ENCODE assay signal across 1 cellular context in the genomic region with DNA sequence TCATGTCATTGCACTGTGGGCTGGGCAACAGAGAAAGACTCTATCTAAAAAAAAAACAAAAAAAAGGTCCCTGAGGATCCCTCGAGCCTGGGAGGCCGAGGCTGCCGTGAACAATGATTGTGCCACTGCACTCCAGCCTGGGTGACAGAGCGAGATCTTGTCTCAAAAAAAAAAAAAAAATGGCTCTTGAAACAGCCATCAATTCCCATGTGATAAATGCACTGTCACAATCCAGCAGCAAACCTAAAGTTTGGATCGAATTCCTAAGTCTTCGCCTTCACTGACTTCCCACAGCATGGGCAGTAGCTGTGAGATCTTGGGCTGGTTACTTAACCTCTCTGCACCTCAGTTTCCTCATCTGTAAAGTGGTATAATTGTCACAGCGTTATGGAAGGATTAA.
TF ChIP-seq lines count a peak whose summit lies in the region.

No MANE protein-coding gene starts in this region.

TF ChIP-seq in K562, 482 proteins besides CTCF, POLR2A, EP300 and RAD21 (continued from another document and continues in another):
- TF ChIP-seq, protein P1, sequence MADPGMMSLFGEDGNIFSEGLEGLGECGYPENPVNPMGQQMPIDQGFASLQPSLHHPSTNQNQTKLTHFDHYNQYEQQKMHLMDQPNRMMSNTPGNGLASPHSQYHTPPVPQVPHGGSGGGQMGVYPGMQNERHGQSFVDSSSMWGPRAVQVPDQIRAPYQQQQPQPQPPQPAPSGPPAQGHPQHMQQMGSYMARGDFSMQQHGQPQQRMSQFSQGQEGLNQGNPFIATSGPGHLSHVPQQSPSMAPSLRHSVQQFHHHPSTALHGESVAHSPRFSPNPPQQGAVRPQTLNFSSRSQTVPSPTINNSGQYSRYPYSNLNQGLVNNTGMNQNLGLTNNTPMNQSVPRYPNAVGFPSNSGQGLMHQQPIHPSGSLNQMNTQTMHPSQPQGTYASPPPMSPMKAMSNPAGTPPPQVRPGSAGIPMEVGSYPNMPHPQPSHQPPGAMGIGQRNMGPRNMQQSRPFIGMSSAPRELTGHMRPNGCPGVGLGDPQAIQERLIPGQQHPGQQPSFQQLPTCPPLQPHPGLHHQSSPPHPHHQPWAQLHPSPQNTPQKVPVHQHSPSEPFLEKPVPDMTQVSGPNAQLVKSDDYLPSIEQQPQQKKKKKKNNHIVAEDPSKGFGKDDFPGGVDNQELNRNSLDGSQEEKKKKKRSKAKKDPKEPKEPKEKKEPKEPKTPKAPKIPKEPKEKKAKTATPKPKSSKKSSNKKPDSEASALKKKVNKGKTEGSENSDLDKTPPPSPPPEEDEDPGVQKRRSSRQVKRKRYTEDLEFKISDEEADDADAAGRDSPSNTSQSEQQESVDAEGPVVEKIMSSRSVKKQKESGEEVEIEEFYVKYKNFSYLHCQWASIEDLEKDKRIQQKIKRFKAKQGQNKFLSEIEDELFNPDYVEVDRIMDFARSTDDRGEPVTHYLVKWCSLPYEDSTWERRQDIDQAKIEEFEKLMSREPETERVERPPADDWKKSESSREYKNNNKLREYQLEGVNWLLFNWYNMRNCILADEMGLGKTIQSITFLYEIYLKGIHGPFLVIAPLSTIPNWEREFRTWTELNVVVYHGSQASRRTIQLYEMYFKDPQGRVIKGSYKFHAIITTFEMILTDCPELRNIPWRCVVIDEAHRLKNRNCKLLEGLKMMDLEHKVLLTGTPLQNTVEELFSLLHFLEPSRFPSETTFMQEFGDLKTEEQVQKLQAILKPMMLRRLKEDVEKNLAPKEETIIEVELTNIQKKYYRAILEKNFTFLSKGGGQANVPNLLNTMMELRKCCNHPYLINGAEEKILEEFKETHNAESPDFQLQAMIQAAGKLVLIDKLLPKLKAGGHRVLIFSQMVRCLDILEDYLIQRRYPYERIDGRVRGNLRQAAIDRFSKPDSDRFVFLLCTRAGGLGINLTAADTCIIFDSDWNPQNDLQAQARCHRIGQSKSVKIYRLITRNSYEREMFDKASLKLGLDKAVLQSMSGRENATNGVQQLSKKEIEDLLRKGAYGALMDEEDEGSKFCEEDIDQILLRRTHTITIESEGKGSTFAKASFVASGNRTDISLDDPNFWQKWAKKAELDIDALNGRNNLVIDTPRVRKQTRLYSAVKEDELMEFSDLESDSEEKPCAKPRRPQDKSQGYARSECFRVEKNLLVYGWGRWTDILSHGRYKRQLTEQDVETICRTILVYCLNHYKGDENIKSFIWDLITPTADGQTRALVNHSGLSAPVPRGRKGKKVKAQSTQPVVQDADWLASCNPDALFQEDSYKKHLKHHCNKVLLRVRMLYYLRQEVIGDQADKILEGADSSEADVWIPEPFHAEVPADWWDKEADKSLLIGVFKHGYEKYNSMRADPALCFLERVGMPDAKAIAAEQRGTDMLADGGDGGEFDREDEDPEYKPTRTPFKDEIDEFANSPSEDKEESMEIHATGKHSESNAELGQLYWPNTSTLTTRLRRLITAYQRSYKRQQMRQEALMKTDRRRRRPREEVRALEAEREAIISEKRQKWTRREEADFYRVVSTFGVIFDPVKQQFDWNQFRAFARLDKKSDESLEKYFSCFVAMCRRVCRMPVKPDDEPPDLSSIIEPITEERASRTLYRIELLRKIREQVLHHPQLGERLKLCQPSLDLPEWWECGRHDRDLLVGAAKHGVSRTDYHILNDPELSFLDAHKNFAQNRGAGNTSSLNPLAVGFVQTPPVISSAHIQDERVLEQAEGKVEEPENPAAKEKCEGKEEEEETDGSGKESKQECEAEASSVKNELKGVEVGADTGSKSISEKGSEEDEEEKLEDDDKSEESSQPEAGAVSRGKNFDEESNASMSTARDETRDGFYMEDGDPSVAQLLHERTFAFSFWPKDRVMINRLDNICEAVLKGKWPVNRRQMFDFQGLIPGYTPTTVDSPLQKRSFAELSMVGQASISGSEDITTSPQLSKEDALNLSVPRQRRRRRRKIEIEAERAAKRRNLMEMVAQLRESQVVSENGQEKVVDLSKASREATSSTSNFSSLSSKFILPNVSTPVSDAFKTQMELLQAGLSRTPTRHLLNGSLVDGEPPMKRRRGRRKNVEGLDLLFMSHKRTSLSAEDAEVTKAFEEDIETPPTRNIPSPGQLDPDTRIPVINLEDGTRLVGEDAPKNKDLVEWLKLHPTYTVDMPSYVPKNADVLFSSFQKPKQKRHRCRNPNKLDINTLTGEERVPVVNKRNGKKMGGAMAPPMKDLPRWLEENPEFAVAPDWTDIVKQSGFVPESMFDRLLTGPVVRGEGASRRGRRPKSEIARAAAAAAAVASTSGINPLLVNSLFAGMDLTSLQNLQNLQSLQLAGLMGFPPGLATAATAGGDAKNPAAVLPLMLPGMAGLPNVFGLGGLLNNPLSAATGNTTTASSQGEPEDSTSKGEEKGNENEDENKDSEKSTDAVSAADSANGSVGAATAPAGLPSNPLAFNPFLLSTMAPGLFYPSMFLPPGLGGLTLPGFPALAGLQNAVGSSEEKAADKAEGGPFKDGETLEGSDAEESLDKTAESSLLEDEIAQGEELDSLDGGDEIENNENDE (IDR thresholded peaks at IDR 0.05; ENCODE audit: low read depth, low read length) = no peak
- 0 out of 2 replicates have a peak, but pooled peaks have one; percentile 18 for TF ChIP-seq MAFG (tag; conservative IDR thresholded peaks at IDR 0.05)
- TF ChIP-seq, protein P2, sequence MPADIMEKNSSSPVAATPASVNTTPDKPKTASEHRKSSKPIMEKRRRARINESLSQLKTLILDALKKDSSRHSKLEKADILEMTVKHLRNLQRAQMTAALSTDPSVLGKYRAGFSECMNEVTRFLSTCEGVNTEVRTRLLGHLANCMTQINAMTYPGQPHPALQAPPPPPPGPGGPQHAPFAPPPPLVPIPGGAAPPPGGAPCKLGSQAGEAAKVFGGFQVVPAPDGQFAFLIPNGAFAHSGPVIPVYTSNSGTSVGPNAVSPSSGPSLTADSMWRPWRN (IDR thresholded peaks at IDR 0.05; ENCODE audit: low read depth) = no peak
- TF ChIP-seq ZNF79 (CRISPR knock-in tag; IDR thresholded peaks at IDR 0.05; ENCODE audit: low read depth) = no peak
- no peak for TF ChIP-seq CSDE1 (IDR thresholded peaks at IDR 0.05)
- no peak for TF ChIP-seq PRMT5 (CRISPR knock-in tag; IDR thresholded peaks at IDR 0.05)
- TF ChIP-seq ZNF830 (CRISPR knock-in tag; IDR thresholded peaks at IDR 0.05) = no peak
- TF ChIP-seq FIP1L1 (IDR thresholded peaks at IDR 0.05; ENCODE audit: low read depth, low read length, poor library complexity, severe bottlenecking) = no peak
- no peak for TF ChIP-seq SREBF2 (CRISPR knock-in tag; IDR thresholded peaks at IDR 0.05)
- TF ChIP-seq, protein P3, sequence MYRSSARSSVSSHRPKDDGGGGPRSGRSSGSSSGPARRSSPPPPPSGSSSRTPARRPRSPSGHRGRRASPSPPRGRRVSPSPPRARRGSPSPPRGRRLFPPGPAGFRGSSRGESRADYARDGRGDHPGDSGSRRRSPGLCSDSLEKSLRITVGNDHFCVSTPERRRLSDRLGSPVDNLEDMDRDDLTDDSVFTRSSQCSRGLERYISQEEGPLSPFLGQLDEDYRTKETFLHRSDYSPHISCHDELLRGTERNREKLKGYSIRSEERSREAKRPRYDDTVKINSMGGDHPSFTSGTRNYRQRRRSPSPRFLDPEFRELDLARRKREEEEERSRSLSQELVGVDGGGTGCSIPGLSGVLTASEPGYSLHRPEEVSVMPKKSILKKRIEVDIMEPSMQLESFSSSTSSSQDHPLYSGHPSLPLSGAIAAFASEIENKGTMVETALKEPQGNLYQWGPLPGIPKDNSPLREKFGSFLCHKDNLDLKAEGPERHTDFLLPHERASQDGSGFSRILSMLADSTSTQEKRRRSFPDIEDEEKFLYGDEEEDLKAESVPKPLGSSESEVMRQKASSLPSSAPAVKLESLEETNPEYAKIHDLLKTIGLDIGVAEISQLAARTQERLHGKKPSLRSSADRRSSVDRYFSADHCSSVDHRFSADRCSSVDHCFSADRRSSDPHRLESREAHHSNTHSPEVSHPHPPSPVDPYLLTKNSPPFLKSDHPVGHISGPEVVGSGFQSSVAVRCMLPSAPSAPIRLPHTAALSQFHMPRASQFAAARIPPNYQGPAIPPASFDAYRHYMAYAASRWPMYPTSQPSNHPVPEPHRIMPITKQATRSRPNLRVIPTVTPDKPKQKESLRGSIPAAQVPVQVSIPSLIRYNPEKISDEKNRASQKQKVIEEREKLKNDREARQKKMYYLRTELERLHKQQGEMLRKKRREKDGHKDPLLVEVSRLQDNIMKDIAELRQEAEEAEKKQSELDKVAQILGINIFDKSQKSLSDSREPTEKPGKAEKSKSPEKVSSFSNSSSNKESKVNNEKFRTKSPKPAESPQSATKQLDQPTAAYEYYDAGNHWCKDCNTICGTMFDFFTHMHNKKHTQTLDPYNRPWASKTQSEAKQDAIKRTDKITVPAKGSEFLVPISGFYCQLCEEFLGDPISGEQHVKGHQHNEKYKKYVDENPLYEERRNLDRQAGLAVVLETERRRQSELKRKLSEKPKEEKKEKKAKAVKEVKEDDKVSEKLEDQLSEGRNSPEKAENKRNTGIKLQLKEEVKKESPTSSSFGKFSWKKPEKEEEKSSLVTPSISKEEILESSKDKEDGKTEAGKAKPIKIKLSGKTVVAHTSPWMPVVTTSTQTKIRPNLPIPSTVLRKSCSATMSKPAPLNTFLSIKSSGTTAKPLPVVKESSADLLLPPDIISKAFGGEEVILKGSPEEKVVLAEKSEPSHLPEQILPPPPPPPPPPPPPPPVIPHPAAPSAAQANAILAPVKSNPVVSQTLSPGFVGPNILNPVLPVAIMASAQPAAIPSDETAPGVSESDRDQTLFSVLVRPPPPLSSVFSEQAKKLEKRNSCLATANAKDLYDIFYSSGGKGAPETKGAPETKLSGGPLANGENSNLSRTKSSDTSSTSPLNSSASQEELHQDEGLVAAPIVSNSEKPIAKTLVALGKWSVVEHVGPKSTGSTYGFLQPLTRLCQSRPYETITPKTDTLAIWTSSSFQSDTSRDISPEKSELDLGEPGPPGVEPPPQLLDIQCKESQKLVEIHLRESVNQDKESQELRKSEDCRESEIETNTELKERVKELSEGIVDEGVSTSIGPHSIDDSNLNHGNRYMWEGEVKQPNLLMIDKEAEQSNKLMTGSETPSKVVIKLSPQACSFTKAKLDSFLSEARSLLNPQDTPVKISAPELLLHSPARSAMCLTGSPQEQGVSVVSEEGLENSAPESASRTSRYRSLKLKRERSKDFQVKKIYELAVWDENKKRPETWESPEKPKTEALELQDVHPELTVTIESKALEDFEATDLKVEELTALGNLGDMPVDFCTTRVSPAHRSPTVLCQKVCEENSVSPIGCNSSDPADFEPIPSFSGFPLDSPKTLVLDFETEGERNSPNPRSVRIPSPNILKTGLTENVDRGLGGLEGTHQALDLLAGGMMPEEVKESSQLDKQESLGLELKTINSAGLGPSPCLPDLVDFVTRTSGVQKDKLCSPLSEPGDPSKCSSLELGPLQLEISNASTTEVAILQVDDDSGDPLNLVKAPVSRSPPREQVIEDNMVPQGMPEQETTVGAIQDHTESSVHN (IDR thresholded peaks at IDR 0.05; ENCODE audit: borderline replicate concordance in 1 of 2, low read depth in 1 of 2) = no peak
- no peak for TF ChIP-seq KLF16 (IDR thresholded peaks at IDR 0.05)
- no peak for TF ChIP-seq TCF3 (CRISPR knock-in tag; IDR thresholded peaks at IDR 0.05)
- TF ChIP-seq, protein P4, sequence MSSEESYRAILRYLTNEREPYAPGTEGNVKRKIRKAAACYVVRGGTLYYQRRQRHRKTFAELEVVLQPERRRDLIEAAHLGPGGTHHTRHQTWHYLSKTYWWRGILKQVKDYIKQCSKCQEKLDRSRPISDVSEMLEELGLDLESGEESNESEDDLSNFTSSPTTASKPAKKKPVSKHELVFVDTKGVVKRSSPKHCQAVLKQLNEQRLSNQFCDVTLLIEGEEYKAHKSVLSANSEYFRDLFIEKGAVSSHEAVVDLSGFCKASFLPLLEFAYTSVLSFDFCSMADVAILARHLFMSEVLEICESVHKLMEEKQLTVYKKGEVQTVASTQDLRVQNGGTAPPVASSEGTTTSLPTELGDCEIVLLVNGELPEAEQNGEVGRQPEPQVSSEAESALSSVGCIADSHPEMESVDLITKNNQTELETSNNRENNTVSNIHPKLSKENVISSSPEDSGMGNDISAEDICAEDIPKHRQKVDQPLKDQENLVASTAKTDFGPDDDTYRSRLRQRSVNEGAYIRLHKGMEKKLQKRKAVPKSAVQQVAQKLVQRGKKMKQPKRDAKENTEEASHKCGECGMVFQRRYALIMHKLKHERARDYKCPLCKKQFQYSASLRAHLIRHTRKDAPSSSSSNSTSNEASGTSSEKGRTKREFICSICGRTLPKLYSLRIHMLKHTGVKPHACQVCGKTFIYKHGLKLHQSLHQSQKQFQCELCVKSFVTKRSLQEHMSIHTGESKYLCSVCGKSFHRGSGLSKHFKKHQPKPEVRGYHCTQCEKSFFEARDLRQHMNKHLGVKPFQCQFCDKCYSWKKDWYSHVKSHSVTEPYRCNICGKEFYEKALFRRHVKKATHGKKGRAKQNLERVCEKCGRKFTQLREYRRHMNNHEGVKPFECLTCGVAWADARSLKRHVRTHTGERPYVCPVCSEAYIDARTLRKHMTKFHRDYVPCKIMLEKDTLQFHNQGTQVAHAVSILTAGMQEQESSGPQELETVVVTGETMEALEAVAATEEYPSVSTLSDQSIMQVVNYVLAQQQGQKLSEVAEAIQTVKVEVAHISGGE (CRISPR knock-in tag; IDR thresholded peaks at IDR 0.05) = no peak
- no peak for TF ChIP-seq NR2C2 (CRISPR knock-in tag; IDR thresholded peaks at IDR 0.05)
- TF ChIP-seq NR2C2 (tag; IDR thresholded peaks at IDR 0.05) = no peak
- peak; percentile 78 for TF ChIP-seq ZNF384 (IDR thresholded peaks at IDR 0.05; ENCODE audit: low read depth, low read length)
- peak; percentile 48 for TF ChIP-seq RBM25 (IDR thresholded peaks at IDR 0.05; ENCODE audit: low read depth, low read length, severe bottlenecking)
- no peak for TF ChIP-seq ZNF695 (CRISPR knock-in tag; IDR thresholded peaks at IDR 0.05)
- TF ChIP-seq, protein P5, sequence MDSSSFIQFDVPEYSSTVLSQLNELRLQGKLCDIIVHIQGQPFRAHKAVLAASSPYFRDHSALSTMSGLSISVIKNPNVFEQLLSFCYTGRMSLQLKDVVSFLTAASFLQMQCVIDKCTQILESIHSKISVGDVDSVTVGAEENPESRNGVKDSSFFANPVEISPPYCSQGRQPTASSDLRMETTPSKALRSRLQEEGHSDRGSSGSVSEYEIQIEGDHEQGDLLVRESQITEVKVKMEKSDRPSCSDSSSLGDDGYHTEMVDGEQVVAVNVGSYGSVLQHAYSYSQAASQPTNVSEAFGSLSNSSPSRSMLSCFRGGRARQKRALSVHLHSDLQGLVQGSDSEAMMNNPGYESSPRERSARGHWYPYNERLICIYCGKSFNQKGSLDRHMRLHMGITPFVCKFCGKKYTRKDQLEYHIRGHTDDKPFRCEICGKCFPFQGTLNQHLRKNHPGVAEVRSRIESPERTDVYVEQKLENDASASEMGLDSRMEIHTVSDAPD (CRISPR knock-in tag; IDR thresholded peaks at IDR 0.05) = no peak
- TF ChIP-seq TAF9B (IDR thresholded peaks at IDR 0.05; ENCODE audit: partially characterized antibody) = no peak
- TF ChIP-seq MTA3 (IDR thresholded peaks at IDR 0.05; ENCODE audit: borderline replicate concordance) = no peak
- no peak for TF ChIP-seq POLR2G (IDR thresholded peaks at IDR 0.05; ENCODE audit: low read depth, low read length)
- peak; percentile 45; the same call in 1 of the 2 replicates for TF ChIP-seq BCOR (IDR thresholded peaks at IDR 0.05)
